1 cellular context compared by ENCODE assay signal in genomic region chr1:225824522-225824921, GRCh38.
TF ChIP-seq lines count a peak whose summit lies in the region.

No MANE protein-coding gene starts in this region.

TF ChIP-seq in H1, 55 proteins besides CTCF, POLR2A, EP300 and RAD21:
- TF ChIP-seq GTF2F1 (IDR thresholded peaks at IDR 0.05; ENCODE audit: borderline replicate concordance, low read depth, low read length) (no peak), EGR1 (IDR thresholded peaks at IDR 0.05; ENCODE audit: borderline replicate concordance, low read depth, low read length) (no peak), BRCA1 (IDR thresholded peaks at IDR 0.05; ENCODE audit: low read depth, low read length) (no peak), POLR2AphosphoS5 (IDR thresholded peaks at IDR 0.05; ENCODE audit: low read depth, low read length) (no peak), CHD7 (IDR thresholded peaks at IDR 0.05; ENCODE audit: insufficient replicate concordance, low read length) (no peak), MAX (IDR thresholded peaks at IDR 0.05) (no peak), TBP (IDR thresholded peaks at IDR 0.05; ENCODE audit: low read depth, low read length) (no peak), MAFK (IDR thresholded peaks at IDR 0.05; ENCODE audit: low read depth, low read length) (no peak), SP2 (IDR thresholded peaks at IDR 0.05; ENCODE audit: low read length) (no peak), GABPA (IDR thresholded peaks at IDR 0.05; ENCODE audit: borderline replicate concordance, insufficient read depth, low read length) (no peak), E2F6 (IDR thresholded peaks at IDR 0.05) (no peak), JUN (IDR thresholded peaks at IDR 0.05; ENCODE audit: low read depth, low read length) (no peak), TAF1 (IDR thresholded peaks at IDR 0.05; ENCODE audit: low read depth, low read length) (no peak), CTBP2 (IDR thresholded peaks at IDR 0.05; ENCODE audit: borderline replicate concordance, insufficient read depth, insufficient read length, low read length) (no peak), SAP30 (IDR thresholded peaks at IDR 0.05; ENCODE audit: insufficient read depth, insufficient replicate concordance, low read length) (no peak), SUZ12 (IDR thresholded peaks at IDR 0.05; ENCODE audit: low read length) (no peak), CHD1 (IDR thresholded peaks at IDR 0.05; ENCODE audit: low read depth, low read length) (no peak)
